In genomic region chr12:75658826-75659823, GRCh38 we compare ENCODE assay signal across 10 cellular contexts.
DNase-seq lines count a peak whose midpoint lies in the region; ATAC-seq and TF ChIP-seq lines count a peak whose summit lies in the region.
"Had no signal": no experiment of that assay in that cellular context is flagged by ENCODE, and none has a peak within 500 bp of the region (broad histone marks: within the 10 kb centered on the region; RNA-seq: fewer than 3 reads in every experiment).

No MANE protein-coding gene starts in this region.

- no peaks in the 10 kb centered on the region for H3K36me3 Mint-ChIP-seq in WTC11

- no peak overlapping the region for H3K4me2 ChIP-seq in MM.1S (ENCODE audit: low read depth, low read length)

- DNase-seq in NOMO-1 treated with DMSO at 0.1 percent for 48 hours (lab: John Stamatoyannopoulos, UW; ENCODE audit: unreplicated experiment) (peak; percentile 14), NOMO-1 (lab: John Stamatoyannopoulos, UW; ENCODE audit: unreplicated experiment in 2 of 2) (no peak), NCI-H69 (lab: John Stamatoyannopoulos, UW) (peak; percentile 56), dermis microvascular lymphatic vessel endothelial cell (ENCODE audit: low read depth in 2 of 2) (peak; percentile 64 to 85), skeletal muscle cell (ENCODE audit: low read depth) (peak; percentile 45), WTC11 (ENCODE audit: low spot score) (no peak), tibial artery (no peak), MM.1S (no peak)

- no peak overlapping the region for H3K4me3 ChIP-seq in skeletal muscle cell (ENCODE audit: low read depth, low read length)
- H3K4me3 ChIP-seq in tibial artery = no peak overlapping the region
- H3K4me3 ChIP-seq in MM.1S (ENCODE audit: low read length) = no peak overlapping the region
- H3K4me3 ChIP-seq: BLaER1 treated with 17β-estradiol and CSF1 and Interleukin-3, amounts not matched to agents 10 nM and 100 nM; right atrium auricular region had no signal

- no peaks in the 10 kb centered on the region for H3F3A ChIP-seq in MM.1S (ENCODE audit: insufficient read depth, low read length)

- ATAC-seq in WTC11 = no peak

- TF ChIP-seq CTCF in WTC11 (IDR thresholded peaks at IDR 0.05) (no peak), tibial artery (IDR thresholded peaks at IDR 0.05) (no peak), MM.1S (IDR thresholded peaks at IDR 0.05; ENCODE audit: low read length) (no peak)

- peaks cover 4% of the 10 kb centered on the region for H3K4me1 Mint-ChIP-seq in WTC11

- H3K9ac ChIP-seq in MM.1S (ENCODE audit: low read length) = no peak overlapping the region
- H3K9ac ChIP-seq: BLaER1 treated with 17β-estradiol and CSF1 and Interleukin-3, amounts not matched to agents 10 nM and 100 nM had no signal

- H3K27me3 ChIP-seq in tibial artery = no peaks in the 10 kb centered on the region
- H3K27me3 ChIP-seq in MM.1S (replicated peaks; ENCODE audit: insufficient read depth, low read length) = no peaks in the 10 kb centered on the region
- H3K27me3 ChIP-seq: BLaER1 treated with 17β-estradiol and CSF1 and Interleukin-3, amounts not matched to agents 10 nM and 100 nM; right atrium auricular region had no signal

- H3K27me3 Mint-ChIP-seq in WTC11 (ENCODE audit: low read depth) = no peaks in the 10 kb centered on the region

- intact Hi-C loops in tibial artery (cut with DNase I; ENCODE audit: low total_unique reads) = no loop called here

- no peak overlapping the region for H3K27ac ChIP-seq in tibial artery
- H3K27ac ChIP-seq in MM.1S (ENCODE audit: low read length) = no peak overlapping the region
- H3K27ac ChIP-seq: BLaER1 treated with 17β-estradiol and CSF1 and Interleukin-3, amounts not matched to agents 10 nM and 100 nM; right atrium auricular region had no signal

- H3K4me1 ChIP-seq in tibial artery (peaks cover 0 to 13% (median 2%) of the 10 kb centered on the region in 4 donors), MM.1S (ENCODE audit: low read length) (no peaks in the 10 kb centered on the region)
- H3K4me1 ChIP-seq: right atrium auricular region had no signal

- no peak overlapping the region for H2AFZ ChIP-seq in MM.1S (ENCODE audit: low read length)

- no peaks in the 10 kb centered on the region for H3K9me2 ChIP-seq in MM.1S (replicated peaks; ENCODE audit: insufficient read depth, low read length)

- H3K79me2 ChIP-seq in MM.1S (ENCODE audit: low read length) = no peaks in the 10 kb centered on the region

- H3K36me3 ChIP-seq in tibial artery = no peaks in the 10 kb centered on the region
- H3K36me3 ChIP-seq in MM.1S (replicated peaks; ENCODE audit: insufficient read depth, low read length) = no peaks in the 10 kb centered on the region
- H3K36me3 ChIP-seq: BLaER1 treated with 17β-estradiol and CSF1 and Interleukin-3, amounts not matched to agents 10 nM and 100 nM; right atrium auricular region had no signal

- no peaks in the 10 kb centered on the region for H3K9me3 Mint-ChIP-seq in WTC11

- no peak overlapping the region for H3K4me3 Mint-ChIP-seq in WTC11

- H3K27ac Mint-ChIP-seq in WTC11 = no peak overlapping the region

- no peaks in the 10 kb centered on the region for H4K20me1 ChIP-seq in MM.1S (ENCODE audit: insufficient read depth, low read length)
- H4K20me1 ChIP-seq: BLaER1 treated with 17β-estradiol and CSF1 and Interleukin-3, amounts not matched to agents 10 nM and 100 nM had no signal

- CTCF ChIA-PET in WTC11 (lab: Charles Lee) = no interaction called here

- POLR2A ChIA-PET in WTC11 (lab: Charles Lee) = no interaction called here

- no peaks in the 10 kb centered on the region for H3K9me3 ChIP-seq in tibial artery
- no peaks in the 10 kb centered on the region for H3K9me3 ChIP-seq in MM.1S (replicated peaks; ENCODE audit: insufficient read depth, low read length)
- H3K9me3 ChIP-seq: BLaER1 treated with 17β-estradiol and CSF1 and Interleukin-3, amounts not matched to agents 10 nM and 100 nM; right atrium auricular region had no signal

TF ChIP-seq in WTC11, 78 proteins besides CTCF, POLR2A, EP300 and RAD21:
- TF ChIP-seq, protein P1, sequence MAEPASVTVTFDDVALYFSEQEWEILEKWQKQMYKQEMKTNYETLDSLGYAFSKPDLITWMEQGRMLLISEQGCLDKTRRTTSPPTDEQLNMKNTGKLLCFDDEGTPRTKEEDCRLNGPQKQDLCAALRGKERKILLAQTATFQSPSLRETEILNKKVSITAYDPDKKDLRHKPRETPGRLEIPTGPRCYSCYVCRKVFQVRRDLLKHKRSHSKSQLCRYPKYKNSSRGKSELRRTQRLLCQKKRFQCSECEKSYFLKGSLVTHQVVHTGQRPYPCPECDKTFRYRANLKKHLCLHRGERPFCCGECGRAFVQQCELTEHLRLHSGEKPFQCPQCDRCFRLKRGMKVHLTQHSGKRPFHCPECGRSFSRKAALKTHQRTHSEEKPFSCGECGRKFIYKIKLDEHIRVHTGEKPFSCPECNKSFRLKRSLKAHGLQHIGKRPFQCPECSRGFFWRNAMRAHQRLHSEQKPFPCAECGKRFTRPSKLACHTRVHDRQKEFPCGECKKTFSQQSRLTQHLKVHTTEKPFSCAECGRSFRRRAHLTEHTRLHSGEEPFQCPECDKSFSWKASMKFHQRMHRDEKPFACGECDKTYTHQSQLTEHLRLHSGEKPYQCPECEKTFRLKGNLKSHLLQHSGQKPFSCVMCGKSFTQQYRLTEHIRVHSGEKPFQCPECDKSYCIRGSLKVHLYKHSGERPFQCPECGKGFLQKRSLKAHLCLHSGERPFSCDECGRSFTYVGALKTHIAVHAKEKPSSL (CRISPR knock-in tag; conservative IDR thresholded peaks at IDR 0.05) = no peak
- TF ChIP-seq FOXP4 (CRISPR knock-in tag; IDR thresholded peaks at IDR 0.05) (no peak), CREM (CRISPR knock-in tag; IDR thresholded peaks at IDR 0.05) (no peak), RORB (CRISPR knock-in tag; IDR thresholded peaks at IDR 0.05) (no peak), NR3C1 (CRISPR knock-in tag; conservative IDR thresholded peaks at IDR 0.05; ENCODE audit: low read depth) (no peak), TP53 (CRISPR knock-in tag; IDR thresholded peaks at IDR 0.05) (no peak)
- TF ChIP-seq, protein P2, sequence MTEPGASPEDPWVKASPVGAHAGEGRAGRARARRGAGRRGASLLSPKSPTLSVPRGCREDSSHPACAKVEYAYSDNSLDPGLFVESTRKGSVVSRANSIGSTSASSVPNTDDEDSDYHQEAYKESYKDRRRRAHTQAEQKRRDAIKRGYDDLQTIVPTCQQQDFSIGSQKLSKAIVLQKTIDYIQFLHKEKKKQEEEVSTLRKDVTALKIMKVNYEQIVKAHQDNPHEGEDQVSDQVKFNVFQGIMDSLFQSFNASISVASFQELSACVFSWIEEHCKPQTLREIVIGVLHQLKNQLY (CRISPR knock-in tag; IDR thresholded peaks at IDR 0.05) = no peak
- TF ChIP-seq, protein P3, sequence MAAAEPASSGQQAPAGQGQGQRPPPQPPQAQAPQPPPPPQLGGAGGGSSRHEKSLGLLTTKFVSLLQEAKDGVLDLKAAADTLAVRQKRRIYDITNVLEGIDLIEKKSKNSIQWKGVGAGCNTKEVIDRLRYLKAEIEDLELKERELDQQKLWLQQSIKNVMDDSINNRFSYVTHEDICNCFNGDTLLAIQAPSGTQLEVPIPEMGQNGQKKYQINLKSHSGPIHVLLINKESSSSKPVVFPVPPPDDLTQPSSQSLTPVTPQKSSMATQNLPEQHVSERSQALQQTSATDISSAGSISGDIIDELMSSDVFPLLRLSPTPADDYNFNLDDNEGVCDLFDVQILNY (CRISPR knock-in tag; IDR thresholded peaks at IDR 0.05) = no peak

Comparison
In these comparisons a context has a peak if more than half of its experiments do, and no peak if none do; other contexts are left out.
1. DNase-seq: peak in NOMO-1 treated with DMSO at 0.1 percent for 48 hours (single experiment), NCI-H69 (single experiment), dermis microvascular lymphatic vessel endothelial cell (2 of 2) and skeletal muscle cell (single experiment); none in NOMO-1 (0 of 2), WTC11 (single experiment), tibial artery (0 of 2) and MM.1S (single experiment).